In the genomic region with DNA sequence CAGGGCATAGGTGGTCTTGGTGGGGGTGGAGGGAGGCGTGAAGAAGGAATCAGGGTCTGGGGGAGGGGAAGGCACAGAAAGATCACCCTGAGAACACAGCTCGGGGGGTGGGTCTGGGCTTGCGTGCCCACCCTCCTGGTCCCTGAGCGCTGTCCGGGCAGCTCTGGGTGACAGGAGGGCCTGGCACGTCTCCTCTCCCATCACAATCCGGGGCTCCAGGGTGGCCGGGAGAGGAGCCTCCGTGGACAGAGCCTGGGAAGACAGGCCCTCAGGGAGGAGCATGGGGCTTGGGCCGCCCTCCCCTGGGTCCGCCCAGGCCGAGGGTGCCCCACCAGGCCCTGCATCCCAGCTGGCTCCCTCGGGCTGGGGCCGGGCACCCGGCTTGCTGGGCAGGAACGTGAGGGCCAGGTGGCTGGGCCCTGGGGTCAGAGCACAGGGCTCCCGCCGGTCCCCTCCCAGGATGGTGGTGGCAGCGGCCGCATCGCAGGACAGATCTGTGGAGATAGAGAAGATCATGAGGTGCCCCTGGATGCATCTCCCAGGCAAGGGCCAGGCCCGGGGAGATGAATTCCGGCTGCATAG, we compare ENCODE assay signal across 25 cellular contexts. TPM values are rescaled to one million over a fixed set of nuclear protein-coding genes. Genes with fewer than 3 reads are reported as not detected.
"Had no signal": no experiment of that assay in that cellular context is flagged by ENCODE, and none has a peak within 500 bp of the region (broad histone marks: within the 10 kb centered on the region; RNA-seq: fewer than 3 reads in every experiment).

No MANE protein-coding gene starts in this region.

- H3K36me3 ChIP-seq: adrenal gland, breast epithelium, lower lobe of right lung, neutrophil, pancreas, right atrium auricular region, thoracic aorta had no signal

- H3K27ac Mint-ChIP-seq: activated naive CD8-positive, alpha-beta T cell; activated T-helper 2 cell treated with anti-CD3 and anti-CD28 coated beads, Interferon-gamma antibody, Interleukin-2, Interleukin-4, amounts not matched to agents 10 μg/mL and 5 μg/mL and 100 μg/mL, durations not matched to agents 14 hours and 24 hours and 36 hours; type B pancreatic cell had no signal

- H3K36me3 Mint-ChIP-seq: activated naive CD8-positive, alpha-beta T cell; naive B cell; type B pancreatic cell had no signal

- H3K9me3 Mint-ChIP-seq: activated T-helper 2 cell treated with anti-CD3 and anti-CD28 coated beads, Interferon-gamma antibody, Interleukin-2, Interleukin-4, amounts not matched to agents 10 μg/mL and 5 μg/mL and 100 μg/mL, durations not matched to agents 14 hours and 24 hours and 36 hours; naive B cell; type B pancreatic cell had no signal

- H3K27me3 ChIP-seq: adrenal gland, breast epithelium, pancreas, right atrium auricular region had no signal

- DNase-seq: activated CD4-positive, alpha-beta T cell treated with anti-CD3 and anti-CD28 coated beads for 1 hour; activated naive CD4-positive, alpha-beta T cell; activated T-cell treated with anti-CD3 and anti-CD28 coated beads, Interleukin-2, amount 50 U/mL, for 1 hour; adrenal gland; cerebellar nuclear complex; effector CD4-positive, alpha-beta T cell; erythroblast; foreskin fibroblast; heart right ventricle; lower lobe of right lung; mesendoderm; naive B cell; stimulated activated CD4-positive, alpha-beta T cell treated with anti-CD3 and anti-CD28 coated beads, Interleukin-1b, Interleukin-23, amount 100 ng/mL, for 48 hours; T-helper 9 cell had no signal

- H3K27ac ChIP-seq: adrenal gland, breast epithelium, heart right ventricle, lower lobe of right lung, neutrophil, pancreas, psoas muscle, right atrium auricular region, thoracic aorta had no signal

- H3K4me3 ChIP-seq: adrenal gland, breast epithelium, heart right ventricle, lower lobe of right lung, pancreas, psoas muscle, right atrium auricular region, thoracic aorta had no signal

- H3K4me1 ChIP-seq: breast epithelium, pancreas, psoas muscle had no signal

- H3K4me3 Mint-ChIP-seq: activated naive CD8-positive, alpha-beta T cell; type B pancreatic cell had no signal

- ATAC-seq: heart right ventricle, left lobe of liver, lower lobe of right lung, pancreas, psoas muscle had no signal

- H3K9me3 ChIP-seq: adrenal gland, breast epithelium, heart right ventricle, lower lobe of right lung, neutrophil, pancreas, psoas muscle, right atrium auricular region, thoracic aorta had no signal

- H3K27me3 Mint-ChIP-seq: activated naive CD8-positive, alpha-beta T cell had no signal

RNA-seq across cellular contexts. Expression of a gene that starts 3.1 kb away (rescaled TPM):
- total RNA-seq: T-helper 1 cell treated with Interleukin-12 subunit alpha and Interleukin-12 subunit beta and Interleukin-4 antibody, amounts not matched to agents 30 ng/mL and 1 ng/mL, for 36 hours had no signal
